ENCODE assay signal across 1 cellular context in the genomic region with DNA sequence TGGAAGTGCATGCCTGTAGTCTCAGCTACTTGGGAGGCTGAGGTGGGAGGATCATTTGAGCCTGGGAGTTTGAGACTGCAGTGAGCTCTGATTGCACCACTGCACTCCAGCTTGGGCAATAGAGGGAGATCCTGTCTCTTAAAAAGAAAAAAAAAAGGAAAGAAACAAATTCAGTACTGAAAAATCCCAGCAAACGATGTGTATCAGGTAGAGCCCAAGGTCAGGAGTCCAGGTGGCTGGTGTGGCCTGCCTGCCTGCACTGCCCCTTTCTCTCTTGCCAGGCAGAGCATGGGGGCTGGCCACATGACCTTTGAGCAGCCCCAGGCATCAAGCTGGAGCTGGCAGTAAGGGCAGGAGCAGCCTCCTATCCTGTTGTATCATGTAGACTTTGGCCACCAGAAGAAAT.
TF ChIP-seq lines count a peak whose summit lies in the region.

No MANE protein-coding gene starts in this region.

TF ChIP-seq in HepG2, 621 proteins besides CTCF, POLR2A, EP300 and RAD21 (continued from another document and continues in another):
- TF ChIP-seq, protein P1, sequence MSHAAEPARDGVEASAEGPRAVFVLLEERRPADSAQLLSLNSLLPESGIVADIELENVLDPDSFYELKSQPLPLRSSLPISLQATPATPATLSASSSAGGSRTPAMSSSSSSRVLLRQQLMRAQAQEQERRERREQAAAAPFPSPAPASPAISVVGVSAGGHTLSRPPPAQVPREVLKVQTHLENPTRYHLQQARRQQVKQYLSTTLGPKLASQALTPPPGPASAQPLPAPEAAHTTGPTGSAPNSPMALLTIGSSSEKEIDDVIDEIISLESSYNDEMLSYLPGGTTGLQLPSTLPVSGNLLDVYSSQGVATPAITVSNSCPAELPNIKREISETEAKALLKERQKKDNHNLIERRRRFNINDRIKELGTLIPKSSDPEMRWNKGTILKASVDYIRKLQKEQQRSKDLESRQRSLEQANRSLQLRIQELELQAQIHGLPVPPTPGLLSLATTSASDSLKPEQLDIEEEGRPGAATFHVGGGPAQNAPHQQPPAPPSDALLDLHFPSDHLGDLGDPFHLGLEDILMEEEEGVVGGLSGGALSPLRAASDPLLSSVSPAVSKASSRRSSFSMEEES (CRISPR knock-in tag; IDR thresholded peaks at IDR 0.05): 0 out of 2 replicates have a peak, but pooled peaks have one; percentile 29
- TF ChIP-seq ZNF781 (CRISPR knock-in tag; IDR thresholded peaks at IDR 0.05; ENCODE audit: borderline replicate concordance, not compliant biosample characterization): no peak
- no peak for TF ChIP-seq HNF1B (CRISPR knock-in tag; IDR thresholded peaks at IDR 0.05)
- TF ChIP-seq TFDP1 (CRISPR knock-in tag; IDR thresholded peaks at IDR 0.05; ENCODE audit: borderline replicate concordance): no peak
- TF ChIP-seq MAX (IDR thresholded peaks at IDR 0.05): no peak
- TF ChIP-seq ZNF460 (CRISPR knock-in tag; IDR thresholded peaks at IDR 0.05; ENCODE audit: borderline replicate concordance): no peak
- TF ChIP-seq ZNF607 (CRISPR knock-in tag; IDR thresholded peaks at IDR 0.05; ENCODE audit: borderline replicate concordance): no peak
- TF ChIP-seq FIP1L1 (IDR thresholded peaks at IDR 0.05; ENCODE audit: borderline replicate concordance, insufficient read depth, low read depth, low read length): no peak
- peak; percentile 54; the same call in 1 of the 2 replicates for TF ChIP-seq ZNF556 (CRISPR knock-in tag; IDR thresholded peaks at IDR 0.05; ENCODE audit: borderline replicate concordance)
- TF ChIP-seq ZNF274 (CRISPR knock-in tag; IDR thresholded peaks at IDR 0.05): no peak
- TF ChIP-seq, protein P2, sequence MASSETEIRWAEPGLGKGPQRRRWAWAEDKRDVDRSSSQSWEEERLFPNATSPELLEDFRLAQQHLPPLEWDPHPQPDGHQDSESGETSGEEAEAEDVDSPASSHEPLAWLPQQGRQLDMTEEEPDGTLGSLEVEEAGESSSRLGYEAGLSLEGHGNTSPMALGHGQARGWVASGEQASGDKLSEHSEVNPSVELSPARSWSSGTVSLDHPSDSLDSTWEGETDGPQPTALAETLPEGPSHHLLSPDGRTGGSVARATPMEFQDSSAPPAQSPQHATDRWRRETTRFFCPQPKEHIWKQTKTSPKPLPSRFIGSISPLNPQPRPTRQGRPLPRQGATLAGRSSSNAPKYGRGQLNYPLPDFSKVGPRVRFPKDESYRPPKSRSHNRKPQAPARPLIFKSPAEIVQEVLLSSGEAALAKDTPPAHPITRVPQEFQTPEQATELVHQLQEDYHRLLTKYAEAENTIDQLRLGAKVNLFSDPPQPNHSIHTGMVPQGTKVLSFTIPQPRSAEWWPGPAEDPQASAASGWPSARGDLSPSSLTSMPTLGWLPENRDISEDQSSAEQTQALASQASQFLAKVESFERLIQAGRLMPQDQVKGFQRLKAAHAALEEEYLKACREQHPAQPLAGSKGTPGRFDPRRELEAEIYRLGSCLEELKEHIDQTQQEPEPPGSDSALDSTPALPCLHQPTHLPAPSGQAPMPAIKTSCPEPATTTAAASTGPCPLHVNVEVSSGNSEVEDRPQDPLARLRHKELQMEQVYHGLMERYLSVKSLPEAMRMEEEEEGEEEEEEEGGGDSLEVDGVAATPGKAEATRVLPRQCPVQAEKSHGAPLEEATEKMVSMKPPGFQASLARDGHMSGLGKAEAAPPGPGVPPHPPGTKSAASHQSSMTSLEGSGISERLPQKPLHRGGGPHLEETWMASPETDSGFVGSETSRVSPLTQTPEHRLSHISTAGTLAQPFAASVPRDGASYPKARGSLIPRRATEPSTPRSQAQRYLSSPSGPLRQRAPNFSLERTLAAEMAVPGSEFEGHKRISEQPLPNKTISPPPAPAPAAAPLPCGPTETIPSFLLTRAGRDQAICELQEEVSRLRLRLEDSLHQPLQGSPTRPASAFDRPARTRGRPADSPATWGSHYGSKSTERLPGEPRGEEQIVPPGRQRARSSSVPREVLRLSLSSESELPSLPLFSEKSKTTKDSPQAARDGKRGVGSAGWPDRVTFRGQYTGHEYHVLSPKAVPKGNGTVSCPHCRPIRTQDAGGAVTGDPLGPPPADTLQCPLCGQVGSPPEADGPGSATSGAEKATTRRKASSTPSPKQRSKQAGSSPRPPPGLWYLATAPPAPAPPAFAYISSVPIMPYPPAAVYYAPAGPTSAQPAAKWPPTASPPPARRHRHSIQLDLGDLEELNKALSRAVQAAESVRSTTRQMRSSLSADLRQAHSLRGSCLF (CRISPR knock-in tag; IDR thresholded peaks at IDR 0.05; ENCODE audit: borderline replicate concordance): no peak
- peak; percentile 8; the same call in 1 of the 2 replicates for TF ChIP-seq STAG1 (CRISPR knock-in tag; IDR thresholded peaks at IDR 0.05)
- TF ChIP-seq, protein P3, sequence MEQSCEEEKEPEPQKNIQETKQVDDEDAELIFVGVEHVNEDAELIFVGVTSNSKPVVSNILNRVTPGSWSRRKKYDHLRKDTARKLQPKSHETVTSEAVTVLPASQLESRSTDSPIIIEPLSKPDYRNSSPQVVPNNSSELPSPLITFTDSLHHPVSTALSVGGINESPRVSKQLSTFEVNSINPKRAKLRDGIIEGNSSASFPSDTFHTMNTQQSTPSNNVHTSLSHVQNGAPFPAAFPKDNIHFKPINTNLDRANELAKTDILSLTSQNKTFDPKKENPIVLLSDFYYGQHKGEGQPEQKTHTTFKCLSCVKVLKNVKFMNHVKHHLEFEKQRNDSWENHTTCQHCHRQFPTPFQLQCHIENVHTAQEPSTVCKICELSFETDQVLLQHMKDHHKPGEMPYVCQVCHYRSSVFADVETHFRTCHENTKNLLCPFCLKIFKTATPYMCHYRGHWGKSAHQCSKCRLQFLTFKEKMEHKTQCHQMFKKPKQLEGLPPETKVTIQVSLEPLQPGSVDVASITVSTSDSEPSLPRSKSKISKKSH (CRISPR knock-in tag; IDR thresholded peaks at IDR 0.05; ENCODE audit: borderline replicate concordance): no peak
- no peak for TF ChIP-seq EHMT2 (IDR thresholded peaks at IDR 0.05; ENCODE audit: borderline replicate concordance, low read depth, low read length)
- TF ChIP-seq CHD4 (IDR thresholded peaks at IDR 0.05; ENCODE audit: borderline replicate concordance, low read length): no peak; the same call in 1 of the 2 replicates
- TF ChIP-seq ZNF879 (CRISPR knock-in tag; IDR thresholded peaks at IDR 0.05): no peak
- TF ChIP-seq, protein P4, sequence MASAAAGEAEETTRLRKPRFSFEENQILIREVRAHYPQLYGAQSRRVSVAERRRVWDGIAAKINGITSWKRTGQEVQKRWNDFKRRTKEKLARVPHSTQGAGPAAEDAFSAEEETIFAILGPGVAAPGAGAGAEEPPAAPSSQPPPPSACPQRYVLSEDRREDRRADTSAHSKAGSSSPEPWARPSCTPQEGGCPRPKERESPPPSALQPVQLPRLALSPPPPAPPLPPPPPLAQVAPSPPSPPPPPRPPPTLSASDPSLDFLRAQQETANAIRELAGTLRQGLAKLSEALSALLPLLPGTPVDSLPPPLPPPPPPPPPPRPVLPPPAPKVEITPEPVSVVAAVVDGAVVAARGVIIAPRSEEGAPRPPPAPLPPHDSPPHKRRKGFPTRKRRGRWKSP (CRISPR knock-in tag; IDR thresholded peaks at IDR 0.05): no peak
- TF ChIP-seq, protein P5, sequence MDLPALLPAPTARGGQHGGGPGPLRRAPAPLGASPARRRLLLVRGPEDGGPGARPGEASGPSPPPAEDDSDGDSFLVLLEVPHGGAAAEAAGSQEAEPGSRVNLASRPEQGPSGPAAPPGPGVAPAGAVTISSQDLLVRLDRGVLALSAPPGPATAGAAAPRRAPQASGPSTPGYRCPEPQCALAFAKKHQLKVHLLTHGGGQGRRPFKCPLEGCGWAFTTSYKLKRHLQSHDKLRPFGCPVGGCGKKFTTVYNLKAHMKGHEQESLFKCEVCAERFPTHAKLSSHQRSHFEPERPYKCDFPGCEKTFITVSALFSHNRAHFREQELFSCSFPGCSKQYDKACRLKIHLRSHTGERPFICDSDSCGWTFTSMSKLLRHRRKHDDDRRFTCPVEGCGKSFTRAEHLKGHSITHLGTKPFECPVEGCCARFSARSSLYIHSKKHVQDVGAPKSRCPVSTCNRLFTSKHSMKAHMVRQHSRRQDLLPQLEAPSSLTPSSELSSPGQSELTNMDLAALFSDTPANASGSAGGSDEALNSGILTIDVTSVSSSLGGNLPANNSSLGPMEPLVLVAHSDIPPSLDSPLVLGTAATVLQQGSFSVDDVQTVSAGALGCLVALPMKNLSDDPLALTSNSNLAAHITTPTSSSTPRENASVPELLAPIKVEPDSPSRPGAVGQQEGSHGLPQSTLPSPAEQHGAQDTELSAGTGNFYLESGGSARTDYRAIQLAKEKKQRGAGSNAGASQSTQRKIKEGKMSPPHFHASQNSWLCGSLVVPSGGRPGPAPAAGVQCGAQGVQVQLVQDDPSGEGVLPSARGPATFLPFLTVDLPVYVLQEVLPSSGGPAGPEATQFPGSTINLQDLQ (CRISPR knock-in tag; IDR thresholded peaks at IDR 0.05): no peak
- no peak for TF ChIP-seq ELF3 (CRISPR knock-in tag; IDR thresholded peaks at IDR 0.05)
- TF ChIP-seq AKAP8 (CRISPR knock-in tag; IDR thresholded peaks at IDR 0.05): no peak
- TF ChIP-seq ZNF512 (CRISPR knock-in tag; IDR thresholded peaks at IDR 0.05): no peak
- TF ChIP-seq ZNF850 (CRISPR knock-in tag; conservative IDR thresholded peaks at IDR 0.05): no peak
- TF ChIP-seq TOPORS (CRISPR knock-in tag; IDR thresholded peaks at IDR 0.05): no peak
- TF ChIP-seq ZNF33A (CRISPR knock-in tag; IDR thresholded peaks at IDR 0.05; ENCODE audit: borderline replicate concordance): no peak
- TF ChIP-seq, protein P6, sequence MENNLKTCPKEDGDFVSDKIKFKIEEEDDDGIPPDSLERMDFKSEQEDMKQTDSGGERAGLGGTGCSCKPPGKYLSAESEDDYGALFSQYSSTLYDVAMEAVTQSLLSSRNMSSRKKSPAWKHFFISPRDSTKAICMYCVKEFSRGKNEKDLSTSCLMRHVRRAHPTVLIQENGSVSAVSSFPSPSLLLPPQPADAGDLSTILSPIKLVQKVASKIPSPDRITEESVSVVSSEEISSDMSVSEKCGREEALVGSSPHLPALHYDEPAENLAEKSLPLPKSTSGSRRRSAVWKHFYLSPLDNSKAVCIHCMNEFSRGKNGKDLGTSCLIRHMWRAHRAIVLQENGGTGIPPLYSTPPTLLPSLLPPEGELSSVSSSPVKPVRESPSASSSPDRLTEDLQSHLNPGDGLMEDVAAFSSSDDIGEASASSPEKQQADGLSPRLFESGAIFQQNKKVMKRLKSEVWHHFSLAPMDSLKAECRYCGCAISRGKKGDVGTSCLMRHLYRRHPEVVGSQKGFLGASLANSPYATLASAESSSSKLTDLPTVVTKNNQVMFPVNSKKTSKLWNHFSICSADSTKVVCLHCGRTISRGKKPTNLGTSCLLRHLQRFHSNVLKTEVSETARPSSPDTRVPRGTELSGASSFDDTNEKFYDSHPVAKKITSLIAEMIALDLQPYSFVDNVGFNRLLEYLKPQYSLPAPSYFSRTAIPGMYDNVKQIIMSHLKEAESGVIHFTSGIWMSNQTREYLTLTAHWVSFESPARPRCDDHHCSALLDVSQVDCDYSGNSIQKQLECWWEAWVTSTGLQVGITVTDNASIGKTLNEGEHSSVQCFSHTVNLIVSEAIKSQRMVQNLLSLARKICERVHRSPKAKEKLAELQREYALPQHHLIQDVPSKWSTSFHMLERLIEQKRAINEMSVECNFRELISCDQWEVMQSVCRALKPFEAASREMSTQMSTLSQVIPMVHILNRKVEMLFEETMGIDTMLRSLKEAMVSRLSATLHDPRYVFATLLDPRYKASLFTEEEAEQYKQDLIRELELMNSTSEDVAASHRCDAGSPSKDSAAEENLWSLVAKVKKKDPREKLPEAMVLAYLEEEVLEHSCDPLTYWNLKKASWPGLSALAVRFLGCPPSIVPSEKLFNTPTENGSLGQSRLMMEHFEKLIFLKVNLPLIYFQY (CRISPR knock-in tag; IDR thresholded peaks at IDR 0.05; ENCODE audit: borderline replicate concordance): no peak
- TF ChIP-seq KLF16 (CRISPR knock-in tag; IDR thresholded peaks at IDR 0.05): no peak
- TF ChIP-seq BATF2 (CRISPR knock-in tag; IDR thresholded peaks at IDR 0.05): no peak
- peak; percentile 25 for TF ChIP-seq SKI (IDR thresholded peaks at IDR 0.05; ENCODE audit: partially characterized antibody)
- TF ChIP-seq NCOA1 (CRISPR knock-in tag; IDR thresholded peaks at IDR 0.05): no peak
- no peak for TF ChIP-seq ZFP1 (CRISPR knock-in tag; IDR thresholded peaks at IDR 0.05)
- TF ChIP-seq DMAP1 (CRISPR knock-in tag; IDR thresholded peaks at IDR 0.05): no peak
- TF ChIP-seq ZNF382 (CRISPR knock-in tag; IDR thresholded peaks at IDR 0.05; ENCODE audit: borderline replicate concordance): no peak
- no peak for TF ChIP-seq PCBP2 (optimal IDR thresholded peaks at IDR 0.05; ENCODE audit: low read depth, low read length, poor library complexity, severe bottlenecking)
- no peak for TF ChIP-seq KAT2B (IDR thresholded peaks at IDR 0.05; ENCODE audit: borderline replicate concordance, low read depth, low read length)
